8 cellular contexts compared by ENCODE assay signal in the genomic region with DNA sequence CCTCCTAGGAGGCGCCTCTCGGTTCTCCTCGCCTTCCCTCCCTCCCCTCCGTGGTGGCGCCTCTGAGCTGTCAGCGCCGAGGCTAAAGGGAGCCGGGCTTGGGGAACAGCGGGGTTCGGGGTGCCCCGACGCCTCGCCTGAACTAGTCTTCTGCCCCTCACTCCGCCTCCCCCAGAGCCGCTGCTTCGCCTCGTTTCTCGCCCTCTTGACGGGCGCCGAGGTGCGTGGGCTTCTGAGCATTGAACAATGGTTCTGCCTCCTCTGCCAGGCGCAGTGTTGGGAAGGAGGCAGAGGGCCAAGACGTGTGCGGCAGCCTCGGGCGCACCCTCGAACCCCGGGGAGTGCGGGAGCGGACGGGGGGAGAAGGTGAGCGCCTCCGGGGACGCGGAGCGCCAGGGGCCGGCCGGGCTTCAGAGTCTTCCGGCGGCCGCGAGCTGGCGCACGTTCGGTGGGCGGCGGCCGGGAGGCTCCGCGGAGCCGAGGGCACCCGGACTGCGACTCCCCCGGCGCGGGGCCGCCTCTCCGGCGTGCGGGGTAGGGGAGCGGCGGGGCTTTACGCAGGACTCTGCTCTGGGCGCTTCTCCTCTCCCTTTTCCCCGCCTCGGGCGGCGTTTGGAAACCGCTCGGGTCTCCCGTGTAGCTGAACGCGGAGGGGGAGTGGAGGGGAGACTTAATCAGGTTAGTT. TPM values are rescaled to one million over a fixed set of nuclear protein-coding genes. Genes with fewer than 3 reads are reported as not detected.
A peak's percentile ranks its signal among the peaks of the same experiment; 100 is the strongest.
DNase-seq lines count a peak whose midpoint lies in the region; ATAC-seq and TF ChIP-seq lines count a peak whose summit lies in the region.

No MANE protein-coding gene starts in this region.

- peaks cover 29% of the 10 kb centered on the region for H3K27me3 Mint-ChIP-seq in neural crest cell (ENCODE audit: low read depth)

- H3K4me3 ChIP-seq in Jurkat, Clone E6-1 (ENCODE audit: low read length) = peak overlapping the region; percentile 69
- H3K4me3 ChIP-seq in fibroblast of villous mesenchyme (ENCODE audit: low read depth, low read length) = peak overlapping the region; percentile 70

- H3K4me3 Mint-ChIP-seq in neural crest cell = peak overlapping the region; percentile 94

- peaks cover 6% of the 10 kb centered on the region for H3K36me3 Mint-ChIP-seq in neural crest cell (ENCODE audit: low read depth)

- peak; percentile 43 for DNase-seq in EL
- DNase-seq in Jurkat, Clone E6-1 (ENCODE audit: low read depth, low spot score) = peak; percentile 15
- peak; percentile 17 for DNase-seq in activated T-cell treated with anti-CD3 and anti-CD28 coated beads, Interleukin-2, amount 50 U/mL, for 1 hour
- DNase-seq in fibroblast of villous mesenchyme (ENCODE audit: low read depth) = no peak
- DNase-seq in neural crest cell (ENCODE audit: low read depth, low spot score) = peak; percentile 32
- no peak for DNase-seq in cortex of kidney (lab: John Stamatoyannopoulos, UW)
- no peak for DNase-seq in effector CD8-positive, alpha-beta T cell (lab: John Stamatoyannopoulos, UW)

- ATAC-seq in GM21423 (IDR thresholded peaks at IDR 0.05; ENCODE audit: unreplicated experiment) = peak; percentile 36

- H3K27ac Mint-ChIP-seq in neural crest cell (ENCODE audit: unreplicated experiment) = peak overlapping the region; percentile 93

- H3K4me1 Mint-ChIP-seq in neural crest cell = peaks cover 35% of the 10 kb centered on the region

- H3K9me3 Mint-ChIP-seq in neural crest cell = peaks cover 4% of the 10 kb centered on the region

- no peak for TF ChIP-seq CTCF in fibroblast of villous mesenchyme (IDR thresholded peaks at IDR 0.05; ENCODE audit: insufficient read depth, low read depth, low read length)
- TF ChIP-seq CTCF in neural crest cell (conservative IDR thresholded peaks at IDR 0.05) = peak; percentile 12

RNA-seq across cellular contexts. Expression of a gene that starts 0.9 kb away (rescaled TPM):
- polyA plus RNA-seq in Jurkat, Clone E6-1 (2012; ENCODE audit: insufficient read depth, insufficient read length) = 18.4 TPM
- 4.7 and 9.0 TPM in 2 replicates for total RNA-seq in fibroblast of villous mesenchyme
- 20.2 and 20.3 TPM in 2 replicates for total RNA-seq in neural crest cell

Comparison
In these comparisons a context has a peak if more than half of its experiments do, and no peak if none do; other contexts are left out.
1. DNase-seq: peak in EL (single experiment), Jurkat, Clone E6-1 (single experiment), activated T-cell treated with anti-CD3 and anti-CD28 coated beads, Interleukin-2, amount 50 U/mL, for 1 hour (single experiment) and neural crest cell (single experiment); none in fibroblast of villous mesenchyme (single experiment), cortex of kidney (single experiment) and effector CD8-positive, alpha-beta T cell (single experiment).